In the genomic region with DNA sequence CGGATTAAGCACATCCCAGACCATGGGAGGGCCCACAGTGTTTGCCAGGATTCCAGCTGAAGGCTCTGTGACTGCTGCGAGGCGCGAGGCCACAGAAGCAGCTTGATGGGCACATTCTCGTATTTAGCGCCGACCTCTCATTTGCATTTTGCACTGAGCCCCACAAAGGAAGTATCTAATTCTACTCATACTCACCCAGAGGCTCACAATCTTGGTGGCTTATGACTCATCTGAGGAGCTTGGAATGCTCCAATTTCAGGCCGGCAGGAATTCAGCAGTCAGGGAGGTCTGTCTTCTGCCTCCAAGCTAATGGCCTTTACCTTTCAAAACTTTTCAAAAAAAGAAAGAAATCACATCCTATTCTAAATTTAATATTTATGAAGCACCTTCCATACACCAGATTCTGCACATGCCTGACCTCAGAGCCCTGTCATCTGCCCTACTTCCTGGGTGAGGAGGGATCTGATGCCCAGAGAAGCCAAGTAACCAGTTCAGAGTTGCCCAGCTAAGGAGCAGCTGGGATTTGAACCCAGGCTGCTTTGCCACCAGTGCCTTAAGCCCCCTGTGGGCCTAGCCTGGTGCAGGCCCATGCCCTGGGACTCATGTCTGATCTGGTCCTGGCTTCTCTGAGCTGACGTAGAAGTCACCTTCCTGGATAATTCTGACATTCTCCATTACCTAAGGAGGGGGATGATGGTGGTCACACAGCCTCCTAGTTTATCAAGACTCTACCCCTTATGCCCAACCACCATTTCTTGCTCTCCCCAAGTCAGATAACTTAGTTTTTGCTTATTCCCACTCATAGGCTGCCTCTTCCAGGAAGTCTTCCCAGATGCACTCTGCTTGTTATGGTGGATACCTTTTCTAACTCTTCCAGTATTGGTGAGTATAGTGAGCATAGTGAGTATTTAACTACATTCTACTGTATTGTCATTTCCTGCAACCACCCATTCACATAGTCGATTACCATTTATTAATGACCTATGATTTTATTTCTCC, we compare ENCODE assay signal across 9 cellular contexts.
DNase-seq lines count a peak whose midpoint lies in the region; ATAC-seq and TF ChIP-seq lines count a peak whose summit lies in the region.
"Had no signal": no experiment of that assay in that cellular context is flagged by ENCODE, and none has a peak within 500 bp of the region (broad histone marks: within the 10 kb centered on the region; RNA-seq: fewer than 3 reads in every experiment).

No MANE protein-coding gene starts in this region.

- no peak overlapping the region for H3K27ac ChIP-seq in epithelial cell of prostate

- H3K9me3 ChIP-seq in NT2/D1 (ENCODE audit: insufficient read depth, low read length), result no peaks in the 10 kb centered on the region

- no peak overlapping the region for H3K4me3 ChIP-seq in NT2/D1 (ENCODE audit: insufficient read length, low read depth)

- no peaks in the 10 kb centered on the region for H3K36me3 ChIP-seq in NT2/D1 (ENCODE audit: insufficient read depth, insufficient read length, low read length)

- H3K9ac ChIP-seq in NT2/D1 (ENCODE audit: insufficient read length, low read depth), result no peak overlapping the region

- no peak for TF ChIP-seq CTCF in osteocyte (IDR thresholded peaks at IDR 0.05)

- H3K27me3 ChIP-seq in NT2/D1 (ENCODE audit: insufficient read depth, insufficient read length), result no peaks in the 10 kb centered on the region

- DNase-seq in G401 (ENCODE audit: low spot score) (peak; percentile 22), NT2/D1 (ENCODE audit: low read depth, low spot score) (peak; percentile 75), epithelial cell of prostate (ENCODE audit: low read depth, low spot score) (peak; percentile 10), osteocyte (ENCODE audit: extremely low spot score, unreplicated experiment) (no peak), NCI-H1417 treated with DMSO at 0.1 percent for 48 hours (lab: John Stamatoyannopoulos, UW) (no peak)
- DNase-seq: stimulated activated naive CD8-positive, alpha-beta T cell treated with anti-CD3 and anti-CD28 coated beads, Interleukin-15, Interleukin-2, amounts not matched to agents 100 U/mL and 50 U/mL, for 24 hours had no signal

- no peak overlapping the region for H3K4me3 Mint-ChIP-seq in osteocyte (ENCODE audit: unreplicated experiment)

- no peaks in the 10 kb centered on the region for H3K9me3 Mint-ChIP-seq in osteocyte (ENCODE audit: unreplicated experiment)

- H3K27me3 Mint-ChIP-seq in osteocyte (ENCODE audit: unreplicated experiment), result peaks cover 17% of the 10 kb centered on the region

- H3K4me1 ChIP-seq in NT2/D1 (ENCODE audit: insufficient read depth, insufficient read length), result peaks cover 28% of the 10 kb centered on the region

- peaks cover 12% of the 10 kb centered on the region for H3K4me1 Mint-ChIP-seq in osteocyte (ENCODE audit: unreplicated experiment)

- H3K27ac Mint-ChIP-seq in osteocyte (ENCODE audit: unreplicated experiment), result peak overlapping the region; percentile 50

- in situ Hi-C loops in G401 (cut with HindIII; ENCODE audit: low sequenced_read_pairs), result no loop called here

- H3K36me3 Mint-ChIP-seq in osteocyte (ENCODE audit: unreplicated experiment), result no peaks in the 10 kb centered on the region

- ATAC-seq in HG02870 (IDR thresholded peaks at IDR 0.05; ENCODE audit: unreplicated experiment) (no peak), HG02973 (IDR thresholded peaks at IDR 0.05; ENCODE audit: unreplicated experiment) (no peak), GM21526 (IDR thresholded peaks at IDR 0.05; ENCODE audit: low FRiP score, unreplicated experiment) (no peak)
- ATAC-seq: stimulated activated naive CD8-positive, alpha-beta T cell treated with anti-CD3 and anti-CD28 coated beads, Interleukin-15, Interleukin-2, amounts not matched to agents 100 U/mL and 50 U/mL, for 24 hours had no signal

Comparison
In these comparisons a context has a peak if more than half of its experiments do, and no peak if none do; other contexts are left out.
1. DNase-seq: peak in G401 (single experiment), NT2/D1 (single experiment) and epithelial cell of prostate (single experiment); none in osteocyte (single experiment) and NCI-H1417 treated with DMSO at 0.1 percent for 48 hours (single experiment).